ENCODE assay signal across 24 cellular contexts in the genomic region with DNA sequence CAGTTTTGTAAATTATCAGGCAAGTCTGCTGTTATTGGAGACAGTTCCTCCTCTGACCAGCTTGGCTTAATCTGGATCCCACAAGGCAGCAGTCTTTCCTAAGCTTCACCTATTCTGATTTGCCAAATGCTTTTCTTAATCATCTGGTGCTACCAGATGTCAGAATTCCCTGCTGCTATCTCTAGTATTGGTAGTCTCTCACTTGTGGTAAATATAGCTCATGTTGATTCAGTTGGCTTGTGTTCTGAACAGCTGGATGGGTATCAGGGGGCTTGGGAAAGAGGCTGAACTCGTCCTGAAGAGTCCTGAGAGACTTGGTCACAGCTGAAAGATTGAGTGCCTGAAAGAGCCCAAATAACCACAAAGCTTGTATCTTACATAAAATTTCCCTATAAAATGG.
DNase-seq lines count a peak whose midpoint lies in the region; ATAC-seq and TF ChIP-seq lines count a peak whose summit lies in the region.
"Had no signal": no experiment of that assay in that cellular context is flagged by ENCODE, and none has a peak within 500 bp of the region (broad histone marks: within the 10 kb centered on the region; RNA-seq: fewer than 3 reads in every experiment).

No MANE protein-coding gene starts in this region.

- intact Hi-C loops in Right ventricle myocardium inferior (cut with DNase I): loop anchor here (5.0 kb wide), 1 partner anchor 104 kb away; a partner anchor contains a TSS
- intact Hi-C loops in cardiac septum (cut with DNase I): no loop called here
- intact Hi-C loops in left ventricle myocardium inferior (cut with micrococcal nuclease): no loop called here

- no peak overlapping the region for H3K9ac ChIP-seq in skeletal muscle tissue (ENCODE audit: low read depth in 1 of 3, low read length in 3 of 3)

- no peaks in the 10 kb centered on the region for H3K4me1 Mint-ChIP-seq in activated CD8-positive, alpha-beta T cell treated with anti-CD3 and anti-CD28 coated beads, Interleukin-2, amount 10 ng/mL, durations not matched to agents 7 days and 5 days (ENCODE audit: low read depth)
- H3K4me1 Mint-ChIP-seq: activated naive CD4-positive, alpha-beta T cell treated with anti-CD3 and anti-CD28 coated beads, Interleukin-2, amount 10 ng/mL, durations not matched to agents 7 days and 5 days; central memory CD8-positive, alpha-beta T cell had no signal

- DNase-seq in Right ventricle myocardium inferior (ENCODE audit: missing footprints): no peak
- DNase-seq in cardiac septum (ENCODE audit: low spot score): no peak
- peak; percentile 79 to 91 for DNase-seq in SJCRH30
- DNase-seq in left ventricle myocardium inferior: no peak
- DNase-seq in activated CD8-positive, alpha-beta T cell treated with anti-CD3 and anti-CD28 coated beads, Interleukin-2, amount 10 ng/mL, durations not matched to agents 7 days and 5 days: no peak
- DNase-seq: activated naive CD4-positive, alpha-beta T cell treated with anti-CD3 and anti-CD28 coated beads, Interleukin-2, amount 10 ng/mL, durations not matched to agents 7 days and 5 days; activated T-cell treated with anti-CD3 and anti-CD28 coated beads, Interleukin-2, amount 50 U/mL, for 4 hours; anterior cingulate cortex; effector CD4-positive, alpha-beta T cell; erythroblast; foreskin keratinocyte; islet precursor cell; MM.1S; NCI-H1417 treated with DMSO at 0.1 percent for 48 hours; SHP77 had no signal

- H3K36me3 ChIP-seq in SJCRH30: no peaks in the 10 kb centered on the region
- no peaks in the 10 kb centered on the region for H3K36me3 ChIP-seq in left ventricle myocardium inferior
- H3K36me3 ChIP-seq in skeletal muscle tissue (ENCODE audit: control insufficient read depth in 3 of 3, insufficient read depth in 3 of 3, low read length in 3 of 3): no peaks in the 10 kb centered on the region
- H3K36me3 ChIP-seq: HAP-1 had no signal

- peak; percentile 57 for ATAC-seq in Right ventricle myocardium inferior
- ATAC-seq in activated CD8-positive, alpha-beta T cell treated with anti-CD3 and anti-CD28 coated beads, Interleukin-2, amount 10 ng/mL, durations not matched to agents 7 days and 5 days: no peak
- ATAC-seq in HG03378 (IDR thresholded peaks at IDR 0.05; ENCODE audit: unreplicated experiment): no peak
- no peak for ATAC-seq in HG03045 (IDR thresholded peaks at IDR 0.05; ENCODE audit: unreplicated experiment)
- ATAC-seq: activated CD4-positive, CD25-positive, alpha-beta regulatory T cell treated with anti-CD3 and anti-CD28 coated beads, Interleukin-2, amount 50 U/mL, for 24 hours; activated T-cell treated with anti-CD3 and anti-CD28 coated beads, Interleukin-2, amount 50 U/mL, for 4 hours; foreskin keratinocyte had no signal

- H3K9me3 ChIP-seq in SJCRH30 (replicated peaks): no peaks in the 10 kb centered on the region
- no peaks in the 10 kb centered on the region for H3K9me3 ChIP-seq in left ventricle myocardium inferior (replicated peaks)
- no peaks in the 10 kb centered on the region for H3K9me3 ChIP-seq in skeletal muscle tissue (ENCODE audit: control insufficient read depth in 3 of 3, low read length in 3 of 3)
- H3K9me3 ChIP-seq: HAP-1 had no signal

- H3K9me3 Mint-ChIP-seq in activated CD8-positive, alpha-beta T cell treated with anti-CD3 and anti-CD28 coated beads, Interleukin-2, amount 10 ng/mL, durations not matched to agents 7 days and 5 days (ENCODE audit: insufficient read depth): peaks cover 4% of the 10 kb centered on the region
- H3K9me3 Mint-ChIP-seq: activated naive CD4-positive, alpha-beta T cell treated with anti-CD3 and anti-CD28 coated beads, Interleukin-2, amount 10 ng/mL, durations not matched to agents 7 days and 5 days; activated T-cell treated with anti-CD3 and anti-CD28 coated beads, Interleukin-2, amount 50 U/mL, for 4 hours; central memory CD8-positive, alpha-beta T cell; type B pancreatic cell had no signal

- peak overlapping the region; percentile 86 for H3K27ac ChIP-seq in SJCRH30
- peak overlapping the region; percentile 74 for H3K27ac ChIP-seq in left ventricle myocardium inferior (replicated peaks)
- H3K27ac ChIP-seq in skeletal muscle tissue (ENCODE audit: low read depth, low read length): peak overlapping the region; percentile 0
- H3K27ac ChIP-seq: 22Rv1, foreskin keratinocyte had no signal

- no peaks in the 10 kb centered on the region for H3K27me3 ChIP-seq in SJCRH30
- no peaks in the 10 kb centered on the region for H3K27me3 ChIP-seq in left ventricle myocardium inferior (ENCODE audit: low read depth)
- no peaks in the 10 kb centered on the region for H3K27me3 ChIP-seq in skeletal muscle tissue (ENCODE audit: control insufficient read depth in 3 of 3, insufficient read depth in 3 of 3, low read length in 3 of 3)
- H3K27me3 ChIP-seq: foreskin keratinocyte had no signal

- no peaks in the 10 kb centered on the region for H3K36me3 Mint-ChIP-seq in activated CD8-positive, alpha-beta T cell treated with anti-CD3 and anti-CD28 coated beads, Interleukin-2, amount 10 ng/mL, durations not matched to agents 7 days and 5 days (ENCODE audit: low read depth)
- H3K36me3 Mint-ChIP-seq: activated naive CD4-positive, alpha-beta T cell treated with anti-CD3 and anti-CD28 coated beads, Interleukin-2, amount 10 ng/mL, durations not matched to agents 7 days and 5 days; type B pancreatic cell had no signal

- CTCF ChIA-PET in activated CD8-positive, alpha-beta T cell treated with anti-CD3 and anti-CD28 coated beads, Interleukin-2, amount 10 ng/mL, durations not matched to agents 7 days and 5 days (lab: Charles Lee): interaction anchor here (0.7 to 2.0 kb wide), 3 partner anchors 9 to 185 kb away, joined by 3 to 6 read pairs (median 4); no protein-coding TSS in a partner anchor

- peaks cover 1% of the 10 kb centered on the region for H3K27me3 Mint-ChIP-seq in activated CD8-positive, alpha-beta T cell treated with anti-CD3 and anti-CD28 coated beads, Interleukin-2, amount 10 ng/mL, durations not matched to agents 7 days and 5 days (ENCODE audit: low read depth)
- H3K27me3 Mint-ChIP-seq: activated naive CD4-positive, alpha-beta T cell treated with anti-CD3 and anti-CD28 coated beads, Interleukin-2, amount 10 ng/mL, durations not matched to agents 7 days and 5 days; B cell; central memory CD8-positive, alpha-beta T cell; type B pancreatic cell had no signal

- TF ChIP-seq CTCF in left ventricle myocardium inferior (IDR thresholded peaks at IDR 0.05; ENCODE audit: borderline replicate concordance): no peak

- no peak overlapping the region for H3K4me3 Mint-ChIP-seq in activated CD8-positive, alpha-beta T cell treated with anti-CD3 and anti-CD28 coated beads, Interleukin-2, amount 10 ng/mL, durations not matched to agents 7 days and 5 days
- H3K4me3 Mint-ChIP-seq: activated naive CD4-positive, alpha-beta T cell treated with anti-CD3 and anti-CD28 coated beads, Interleukin-2, amount 10 ng/mL, durations not matched to agents 7 days and 5 days; activated T-cell treated with anti-CD3 and anti-CD28 coated beads, Interleukin-2, amount 50 U/mL, for 4 hours; B cell; central memory CD8-positive, alpha-beta T cell; type B pancreatic cell had no signal

- no peak overlapping the region for H3K4me3 ChIP-seq in SJCRH30
- H3K4me3 ChIP-seq in left ventricle myocardium inferior: no peak overlapping the region
- H3K4me3 ChIP-seq in skeletal muscle tissue (ENCODE audit: low read length in 3 of 3): no peak overlapping the region
- H3K4me3 ChIP-seq: HAP-1 had no signal

- no peak overlapping the region for H3K27ac Mint-ChIP-seq in activated CD8-positive, alpha-beta T cell treated with anti-CD3 and anti-CD28 coated beads, Interleukin-2, amount 10 ng/mL, durations not matched to agents 7 days and 5 days
- H3K27ac Mint-ChIP-seq: activated naive CD4-positive, alpha-beta T cell treated with anti-CD3 and anti-CD28 coated beads, Interleukin-2, amount 10 ng/mL, durations not matched to agents 7 days and 5 days; B cell; type B pancreatic cell had no signal

- POLR2A ChIA-PET in activated CD8-positive, alpha-beta T cell treated with anti-CD3 and anti-CD28 coated beads, Interleukin-2, amount 10 ng/mL, durations not matched to agents 7 days and 5 days (lab: Charles Lee): interaction anchor here (0.9 kb wide), 1 partner anchor 12 kb away, joined by 3 read pairs; no protein-coding TSS in a partner anchor

- peaks cover 18% of the 10 kb centered on the region for H3K4me1 ChIP-seq in SJCRH30
- H3K4me1 ChIP-seq in left ventricle myocardium inferior: peaks cover 23% of the 10 kb centered on the region
- peaks cover 0 to 4% (median 0%) of the 10 kb centered on the region in 3 donors for H3K4me1 ChIP-seq in skeletal muscle tissue (ENCODE audit: control insufficient read depth in 3 of 3, insufficient read depth in 3 of 3, low read length in 3 of 3)
- H3K4me1 ChIP-seq: foreskin keratinocyte, HAP-1 had no signal

Comparison
In these comparisons a context has a peak if more than half of its experiments do, and no peak if none do; other contexts are left out.
1. DNase-seq: peak in SJCRH30 (2 of 2); none in Right ventricle myocardium inferior (single experiment), cardiac septum (single experiment), left ventricle myocardium inferior (single experiment) and activated CD8-positive, alpha-beta T cell treated with anti-CD3 and anti-CD28 coated beads, Interleukin-2, amount 10 ng/mL, durations not matched to agents 7 days and 5 days (single experiment).
2. H3K27ac ChIP-seq: peak in every context shown above with its lines; median percentile 86 in SJCRH30; 74 in left ventricle myocardium inferior; 0 in skeletal muscle tissue.